28 cellular contexts compared by ENCODE assay signal in genomic region chr19:43735957-43736356, GRCh38. TPM values are rescaled to one million over a fixed set of nuclear protein-coding genes. Genes with fewer than 3 reads are reported as not detected.
A peak's percentile ranks its signal among the peaks of the same experiment; 100 is the strongest.
DNase-seq lines count a peak whose midpoint lies in the region; ATAC-seq, FAIRE-seq and TF ChIP-seq lines count a peak whose summit lies in the region.
"Had no signal": no experiment of that assay in that cellular context is flagged by ENCODE, and none has a peak within 500 bp of the region (broad histone marks: within the 10 kb centered on the region; RNA-seq: fewer than 3 reads in every experiment).

No MANE protein-coding gene starts in this region.

- H3K4me3 ChIP-seq in AG04449 (ENCODE audit: low read depth, low read length) = no peak overlapping the region
- no peak overlapping the region for H3K4me3 ChIP-seq in K562
- H3K4me3 ChIP-seq: coronary artery, Peyer's patch, sigmoid colon, SJCRH30, uterus had no signal

- no peaks in the 10 kb centered on the region for H3K9me3 Mint-ChIP-seq in activated T-helper 2 cell treated with anti-CD3 and anti-CD28 coated beads, Interferon-gamma antibody, Interleukin-2, Interleukin-4, amounts not matched to agents 10 μg/mL and 5 μg/mL and 100 μg/mL, durations not matched to agents 14 hours and 24 hours and 36 hours
- H3K9me3 Mint-ChIP-seq: activated naive CD4-positive, alpha-beta T cell treated with anti-CD3 and anti-CD28 coated beads, Interleukin-2, amount 50 U/mL, for 72 hours; activated T-cell treated with anti-CD3 and anti-CD28 coated beads, Interleukin-2, amount 50 U/mL, for 72 hours; CD4-positive, alpha-beta T cell; memory B cell; naive thymus-derived CD8-positive, alpha-beta T cell had no signal

- peak; percentile 71 for DNase-seq in AG04449 (ENCODE audit: low read depth, low spot score)
- DNase-seq in EL = peak; percentile 45
- DNase-seq in K562 (ENCODE audit: extremely low read depth in 1 of 4, low spot score in 3 of 4) = no peak
- DNase-seq in iris pigment epithelial cell (ENCODE audit: low read depth) = peak; percentile 72
- DNase-seq in activated T-helper 2 cell treated with anti-CD3 and anti-CD28 coated beads, Interferon-gamma antibody, Interleukin-2, Interleukin-4, amounts not matched to agents 10 μg/mL and 5 μg/mL and 100 μg/mL, durations not matched to agents 14 hours and 24 hours and 36 hours (ENCODE audit: low spot score) = no peak
- no peak for DNase-seq in retina
- DNase-seq in SKM-1 treated with dmso at 0.1 percent for 144 hours (lab: John Stamatoyannopoulos, UW; ENCODE audit: unreplicated experiment) = no peak
- DNase-seq: activated CD4-positive, alpha-beta T cell treated with anti-CD3 and anti-CD28 coated beads, Interleukin-2, amount 50 U/mL, for 48 hours; activated T-cell treated with anti-CD3 and anti-CD28 coated beads, Interleukin-2, amount 50 U/mL, for 72 hours; CD4-positive, alpha-beta T cell; foreskin keratinocyte; H7; kidney glomerular epithelial cell; naive thymus-derived CD8-positive, alpha-beta T cell; NCI-H446 treated with DMSO at 0.1 percent for 48 hours; NK-92 treated with Interleukin-12 subunit alpha and Interleukin-12 subunit beta, amount 100 ng/mL, for 24 hours; Peyer's patch; sigmoid colon; SJCRH30; T-helper 17 cell; uterus; WERI-Rb-1 had no signal

- no peaks in the 10 kb centered on the region for H3K27me3 Mint-ChIP-seq in activated T-helper 2 cell treated with anti-CD3 and anti-CD28 coated beads, Interferon-gamma antibody, Interleukin-2, Interleukin-4, amounts not matched to agents 10 μg/mL and 5 μg/mL and 100 μg/mL, durations not matched to agents 14 hours and 24 hours and 36 hours (ENCODE audit: low read depth)
- H3K27me3 Mint-ChIP-seq: CD4-positive, alpha-beta T cell; memory B cell; naive thymus-derived CD8-positive, alpha-beta T cell; T-helper 17 cell had no signal

- H3K27me3 ChIP-seq in K562 (ENCODE audit: control insufficient read depth in 2 of 2, insufficient read depth in 2 of 2, low read length in 2 of 2) = no peaks in the 10 kb centered on the region
- H3K27me3 ChIP-seq: foreskin keratinocyte, Peyer's patch, sigmoid colon, SJCRH30, uterus had no signal

- H3K27ac ChIP-seq in K562 (ENCODE audit: extremely low read depth, low read depth, low read length) = no peak overlapping the region
- H3K27ac ChIP-seq: coronary artery, foreskin keratinocyte, parathyroid adenoma, Peyer's patch, sigmoid colon, SJCRH30, uterus, WERI-Rb-1 had no signal

- H3K4me1 Mint-ChIP-seq in activated T-helper 2 cell treated with anti-CD3 and anti-CD28 coated beads, Interferon-gamma antibody, Interleukin-2, Interleukin-4, amounts not matched to agents 10 μg/mL and 5 μg/mL and 100 μg/mL, durations not matched to agents 14 hours and 24 hours and 36 hours (ENCODE audit: low read depth) = no peaks in the 10 kb centered on the region

- no peaks in the 10 kb centered on the region for H3K4me1 ChIP-seq in K562 (replicated peaks in 1 of 2; ENCODE audit: control insufficient read depth in 2 of 2, insufficient read depth in 2 of 2, low read length in 2 of 2)
- H3K4me1 ChIP-seq: parathyroid adenoma, uterus had no signal

- TF ChIP-seq EP300 in K562 (IDR thresholded peaks at IDR 0.05; ENCODE audit: low read length) = no peak

- H3K36me3 ChIP-seq in K562 (ENCODE audit: control insufficient read depth, insufficient read depth, low read length) = peaks cover 94% of the 10 kb centered on the region
- H3K36me3 ChIP-seq: uterus had no signal

- no peak for ATAC-seq in K562
- ATAC-seq in GM18520 (IDR thresholded peaks at IDR 0.05; ENCODE audit: unreplicated experiment) = no peak
- ATAC-seq: activated naive CD4-positive, alpha-beta T cell treated with anti-CD3 and anti-CD28 coated beads, Interleukin-2, amount 50 U/mL, for 72 hours; activated T-cell treated with anti-CD3 and anti-CD28 coated beads, Interleukin-2, amount 50 U/mL, for 72 hours; foreskin keratinocyte; naive thymus-derived CD8-positive, alpha-beta T cell; T-helper 17 cell had no signal

- no peaks in the 10 kb centered on the region for H3K79me2 ChIP-seq in K562 (ENCODE audit: control insufficient read depth, insufficient read depth, low read length)
- H3K79me2 ChIP-seq: parathyroid adenoma had no signal

- in situ Hi-C loops in K562 (cut with MboI) = no loop called here

- POLR2A ChIA-PET in AG04449 (lab: Yijun Ruan, JAX) (interaction anchor here (0.6 to 1.3 kb wide), 5 partner anchors 9 to 66 kb away, joined by 3 to 6 read pairs (median 4); partner anchors contain the start of genes PLAUR and SMG9), K562 (lab: Yijun Ruan, JAX) (interaction anchor here (1.0 to 1.5 kb wide), 3 partner anchors 10 to 19 kb away, joined by 3 to 8 read pairs (median 3); partner anchors contain the start of gene SMG9)

- no peak for TF ChIP-seq POLR2A in K562 (conservative IDR thresholded peaks at IDR 0.05)

- H3K36me3 Mint-ChIP-seq in activated T-helper 2 cell treated with anti-CD3 and anti-CD28 coated beads, Interferon-gamma antibody, Interleukin-2, Interleukin-4, amounts not matched to agents 10 μg/mL and 5 μg/mL and 100 μg/mL, durations not matched to agents 14 hours and 24 hours and 36 hours (ENCODE audit: low read depth) = peaks cover 74% of the 10 kb centered on the region

- H3K27ac Mint-ChIP-seq in activated T-helper 2 cell treated with anti-CD3 and anti-CD28 coated beads, Interferon-gamma antibody, Interleukin-2, Interleukin-4, amounts not matched to agents 10 μg/mL and 5 μg/mL and 100 μg/mL, durations not matched to agents 14 hours and 24 hours and 36 hours = no peak overlapping the region
- H3K27ac Mint-ChIP-seq: activated T-cell treated with anti-CD3 and anti-CD28 coated beads, Interleukin-2, amount 50 U/mL, for 72 hours; CD4-positive, alpha-beta T cell; memory B cell; T-helper 17 cell had no signal

- no peak overlapping the region for H2AFZ ChIP-seq in K562 (ENCODE audit: low read depth, low read length)
- H2AFZ ChIP-seq: parathyroid adenoma had no signal

- CTCF ChIA-PET in AG04449 (lab: Yijun Ruan, JAX) = interaction anchor here (0.7 to 3.8 kb wide), 7 partner anchors 10 to 74 kb away, joined by 3 to 33 read pairs (median 5); no protein-coding TSS in a partner anchor
- CTCF ChIA-PET in K562 (lab: Yijun Ruan, JAX; ENCODE audit: low intra/inter-chr PET ratio) = no interaction called here

- TF ChIP-seq CTCF in AG04449 (IDR thresholded peaks at IDR 0.05; ENCODE audit: insufficient read depth, low read length, missing control alignments) (no peak), K562 (IDR thresholded peaks at IDR 0.05 in 2 of 3, conservative IDR thresholded peaks at IDR 0.05 in 1 of 3; ENCODE audit: insufficient read depth in 2 of 3, low read depth in 1 of 3, low read length in 3 of 3) (no peak)

- no peaks in the 10 kb centered on the region; the same call in 1 of the 2 replicates for H4K20me1 ChIP-seq in K562 (replicated peaks; ENCODE audit: control insufficient read depth, insufficient read depth, low read length)

- intact Hi-C loops in K562 (cut with micrococcal nuclease) = no loop called here
- intact Hi-C loops in activated T-helper 2 cell treated with anti-CD3 and anti-CD28 coated beads, Interferon-gamma antibody, Interleukin-2, Interleukin-4, amounts not matched to agents 10 μg/mL and 5 μg/mL and 100 μg/mL, durations not matched to agents 14 hours and 24 hours and 36 hours (cut with micrococcal nuclease) = no loop called here

- no peak overlapping the region for H3K9ac ChIP-seq in K562 (ENCODE audit: insufficient read depth in 1 of 2, low read depth in 2 of 2, low read length in 2 of 2)
- H3K9ac ChIP-seq: parathyroid adenoma had no signal

- no peak overlapping the region for H3K4me2 ChIP-seq in K562 (ENCODE audit: insufficient read depth, low read length)

- no peak for FAIRE-seq in K562 (lab: Jason Lieb, UNC)

- H3K4me3 Mint-ChIP-seq in activated T-helper 2 cell treated with anti-CD3 and anti-CD28 coated beads, Interferon-gamma antibody, Interleukin-2, Interleukin-4, amounts not matched to agents 10 μg/mL and 5 μg/mL and 100 μg/mL, durations not matched to agents 14 hours and 24 hours and 36 hours (ENCODE audit: low read depth) = no peak overlapping the region
- H3K4me3 Mint-ChIP-seq: activated T-cell treated with anti-CD3 and anti-CD28 coated beads, Interleukin-2, amount 50 U/mL, for 72 hours; CD4-positive, alpha-beta T cell; memory B cell; naive thymus-derived CD8-positive, alpha-beta T cell; T-helper 17 cell had no signal

- TF ChIP-seq RAD21 in K562 (CRISPR knock-in tag; conservative IDR thresholded peaks at IDR 0.05 in 1 of 2, IDR thresholded peaks at IDR 0.05 in 1 of 2) = no peak

- TSS peak; percentile 21 for BruUV-seq in K562 (replicated peaks; lab: Mats Ljungman, UMichigan)

- peaks cover 4% of the 10 kb centered on the region for H3K9me1 ChIP-seq in K562 (ENCODE audit: control insufficient read depth, insufficient read depth, low read length)

- H3K9me3 ChIP-seq in K562 (replicated peaks; ENCODE audit: control insufficient read depth, insufficient read depth, low read depth, low read length) = no peaks in the 10 kb centered on the region
- H3K9me3 ChIP-seq: Peyer's patch, sigmoid colon, SJCRH30, uterus had no signal

RNA-seq across cellular contexts. Expression of gene SMG9, which starts 18.8 kb away (rescaled TPM):
- 85.7 and 122 TPM in 2 replicates for total RNA-seq in K562 (2011; cell fraction: chromatin; rRNA removed; ENCODE audit: low replicate concordance)
- 58.7 and 72.8 TPM in 2 replicates for total RNA-seq in K562 (2011; cell fraction: nucleolus; rRNA removed)
- total RNA-seq in K562 (2011; cell fraction: nucleoplasm; rRNA removed) = 73.1 and 75.7 TPM in 2 replicates
- total RNA-seq in K562 (2014; rRNA removed) = 38.6 and 40.2 TPM in 2 replicates
- 17.2 and 21.8 TPM in 2 replicates for total RNA-seq in K562 (2014; rRNA removed; fragmentation: Illumina TruSeq; extraction: Trizol)
- total RNA-seq in K562 (2015; rRNA removed; fragmentation: Illumina TruSeq; extraction: Trizol) = 39.6 and 40.4 TPM in 2 replicates
- 79.7 and 86.1 TPM in 2 replicates for total RNA-seq in K562 (2021)
- 17.7 and 53.5 TPM in 2 replicates for polyA plus RNA-seq in K562 (2011; rRNA removed)
- 27.4 and 31.8 TPM in 2 replicates for polyA plus RNA-seq in K562 (2011; cell fraction: cytosol; rRNA removed)
- polyA plus RNA-seq in K562 (2011; cell fraction: nucleus; rRNA removed) = 122 and 124 TPM in 2 replicates
- polyA plus RNA-seq in K562 (2012) = 34.7 and 52.6 TPM in 2 replicates
- polyA plus RNA-seq in K562 (2014; fragmentation: Illumina TruSeq; extraction: Trizol) = 53.6 and 61.0 TPM in 2 replicates
- polyA plus RNA-seq in K562 (2014; fragmentation: Nextera tagmentation; extraction: Ambion mirVana) = 1 to 10 TPM; 1.7 to 3.9 TPM
- polyA plus RNA-seq in K562 (2014; rRNA removed) = 46.1 and 49.1 TPM in 2 replicates
- 14.1 and 14.6 TPM in 2 replicates for polyA minus RNA-seq in K562 (2011; rRNA and poly(A)+ RNA removed)
- 23.5 and 24.0 TPM in 2 replicates for polyA minus RNA-seq in K562 (2011; cell fraction: cytosol; rRNA and poly(A)+ RNA removed)
- 18.7 and 33.0 TPM in 2 replicates for polyA minus RNA-seq in K562 (2011; cell fraction: nucleus; rRNA and poly(A)+ RNA removed)
- total RNA-seq in activated T-helper 2 cell treated with anti-CD3 and anti-CD28 coated beads, Interferon-gamma antibody, Interleukin-2, Interleukin-4, amounts not matched to agents 10 μg/mL and 5 μg/mL and 100 μg/mL, durations not matched to agents 14 hours and 24 hours and 36 hours = 69.1 and 73.1 TPM in 2 replicates

RNA-seq across cellular contexts. Expression of gene IRGC, which starts 20.1 kb away (rescaled TPM):
- not detected in 2 replicates for total RNA-seq in K562 (2011; cell fraction: chromatin; rRNA removed; ENCODE audit: low replicate concordance)
- not detected in 2 replicates for total RNA-seq in K562 (2011; cell fraction: nucleolus; rRNA removed)
- not detected in 2 replicates for total RNA-seq in K562 (2011; cell fraction: nucleoplasm; rRNA removed)
- total RNA-seq in K562 (2014; rRNA removed) (not detected in 2 replicates), K562 (2014; rRNA removed; fragmentation: Illumina TruSeq; extraction: Trizol) (not detected in 2 replicates), K562 (2015; rRNA removed; fragmentation: Illumina TruSeq; extraction: Trizol) (not detected in 2 replicates), K562 (2021) (not detected in 2 replicates)
- polyA plus RNA-seq in K562 (2011; rRNA removed) (not detected in 2 replicates), K562 (2014; fragmentation: Illumina TruSeq; extraction: Trizol) (not detected in 2 replicates), K562 (2014; fragmentation: Nextera tagmentation; extraction: Ambion mirVana) (not detected), K562 (2014; rRNA removed) (not detected in 2 replicates)
- polyA plus RNA-seq in K562 (2011; cell fraction: cytosol; rRNA removed) = not detected in 2 replicates
- polyA plus RNA-seq in K562 (2011; cell fraction: nucleus; rRNA removed) = not detected in 2 replicates
- not detected in 2 replicates for polyA plus RNA-seq in K562 (2012)
- not detected in 2 replicates for polyA minus RNA-seq in K562 (2011; rRNA and poly(A)+ RNA removed)
- polyA minus RNA-seq in K562 (2011; cell fraction: cytosol; rRNA and poly(A)+ RNA removed) = not detected in 2 replicates
- polyA minus RNA-seq in K562 (2011; cell fraction: nucleus; rRNA and poly(A)+ RNA removed) = not detected in 2 replicates
- not detected in 2 replicates for total RNA-seq in activated T-helper 2 cell treated with anti-CD3 and anti-CD28 coated beads, Interferon-gamma antibody, Interleukin-2, Interleukin-4, amounts not matched to agents 10 μg/mL and 5 μg/mL and 100 μg/mL, durations not matched to agents 14 hours and 24 hours and 36 hours
- total RNA-seq: activated naive CD4-positive, alpha-beta T cell treated with anti-CD3 and anti-CD28 coated beads, Interleukin-2, amount 50 U/mL, for 72 hours; activated T-cell treated with anti-CD3 and anti-CD28 coated beads, Interleukin-2, amount 50 U/mL, for 72 hours; CD4-positive, alpha-beta T cell; foreskin keratinocyte; H7; LHCN-M2; naive thymus-derived CD8-positive, alpha-beta T cell; Peyer's patch; sigmoid colon; SJCRH30; T-helper 17 cell; uterus had no signal
- polyA plus RNA-seq: foreskin keratinocyte; naive thymus-derived CD8-positive, alpha-beta T cell; sigmoid colon had no signal

RNA-seq across cellular contexts. Expression of gene KCNN4, which starts 44.8 kb away (rescaled TPM):
- 29.9 and 77.4 TPM in 2 replicates for total RNA-seq in K562 (2011; cell fraction: chromatin; rRNA removed; ENCODE audit: low replicate concordance)
- 79.4 and 80.4 TPM in 2 replicates for total RNA-seq in K562 (2011; cell fraction: nucleolus; rRNA removed)
- 61.0 and 61.7 TPM in 2 replicates for total RNA-seq in K562 (2011; cell fraction: nucleoplasm; rRNA removed)
- 31.8 and 32.1 TPM in 2 replicates for total RNA-seq in K562 (2014; rRNA removed)
- total RNA-seq in K562 (2014; rRNA removed; fragmentation: Illumina TruSeq; extraction: Trizol) = 9.2 and 10.7 TPM in 2 replicates
- total RNA-seq in K562 (2015; rRNA removed; fragmentation: Illumina TruSeq; extraction: Trizol) = 18.6 and 19.5 TPM in 2 replicates
- 26.6 and 28.6 TPM in 2 replicates for total RNA-seq in K562 (2021)
- 29.4 and 33.9 TPM in 2 replicates for polyA plus RNA-seq in K562 (2011; rRNA removed)
- polyA plus RNA-seq in K562 (2011; cell fraction: cytosol; rRNA removed) = 40.2 and 61.3 TPM in 2 replicates
- 111 and 177 TPM in 2 replicates for polyA plus RNA-seq in K562 (2011; cell fraction: nucleus; rRNA removed)
- polyA plus RNA-seq in K562 (2012) = 16.4 and 18.7 TPM in 2 replicates
- polyA plus RNA-seq in K562 (2014; fragmentation: Illumina TruSeq; extraction: Trizol) = 22.6 and 25.9 TPM in 2 replicates
- 1 to 10 TPM in 1 of 2 experiments, under 1 TPM in 1; 0.53 to 2.0 TPM for polyA plus RNA-seq in K562 (2014; fragmentation: Nextera tagmentation; extraction: Ambion mirVana)
- polyA plus RNA-seq in K562 (2014; rRNA removed) = 37.6 and 37.7 TPM in 2 replicates
- polyA minus RNA-seq in K562 (2011; rRNA and poly(A)+ RNA removed) = 18.4 and 22.7 TPM in 2 replicates
- 16.1 and 22.7 TPM in 2 replicates for polyA minus RNA-seq in K562 (2011; cell fraction: cytosol; rRNA and poly(A)+ RNA removed)
- 26.3 and 27.8 TPM in 2 replicates for polyA minus RNA-seq in K562 (2011; cell fraction: nucleus; rRNA and poly(A)+ RNA removed)
- 98.0 and 98.7 TPM in 2 replicates for total RNA-seq in activated T-helper 2 cell treated with anti-CD3 and anti-CD28 coated beads, Interferon-gamma antibody, Interleukin-2, Interleukin-4, amounts not matched to agents 10 μg/mL and 5 μg/mL and 100 μg/mL, durations not matched to agents 14 hours and 24 hours and 36 hours

Comparison
In these comparisons a context has a peak if more than half of its experiments do, and no peak if none do; other contexts are left out.
1. DNase-seq: peak in AG04449 (single experiment), EL (single experiment) and iris pigment epithelial cell (single experiment); none in K562 (0 of 4), activated T-helper 2 cell treated with anti-CD3 and anti-CD28 coated beads, Interferon-gamma antibody, Interleukin-2, Interleukin-4, amounts not matched to agents 10 μg/mL and 5 μg/mL and 100 μg/mL, durations not matched to agents 14 hours and 24 hours and 36 hours (single experiment), retina (single experiment) and SKM-1 treated with dmso at 0.1 percent for 144 hours (single experiment).